In genomic region chr13:26308250-26308649, GRCh38 we compare ENCODE assay signal across 2 cellular contexts.
TF ChIP-seq lines count a peak whose summit lies in the region.

No MANE protein-coding gene starts in this region.

TF ChIP-seq in HepG2, 621 proteins besides CTCF, POLR2A, EP300 and RAD21:
- no peak for TF ChIP-seq ZEB1 (IDR thresholded peaks at IDR 0.05; ENCODE audit: insufficient replicate concordance, low read depth)
- peak; percentile 85 for TF ChIP-seq ZNF629 (CRISPR knock-in tag; conservative IDR thresholded peaks at IDR 0.05)
- peak; percentile 42; the same call in 1 of the 2 replicates for TF ChIP-seq ZMYM3 (CRISPR knock-in tag; IDR thresholded peaks at IDR 0.05)
- TF ChIP-seq MAFF (IDR thresholded peaks at IDR 0.05; ENCODE audit: low read depth, low read length), result no peak
TF ChIP-seq in HepG2: peak in this region for 2.

TF ChIP-seq in H1, 55 proteins besides CTCF, POLR2A, EP300 and RAD21:
- TF ChIP-seq CTBP2 (IDR thresholded peaks at IDR 0.05; ENCODE audit: borderline replicate concordance, insufficient read depth, insufficient read length, low read length) (no peak), KDM1A (IDR thresholded peaks at IDR 0.05; ENCODE audit: borderline replicate concordance, low read length) (0 out of 2 replicates have a peak, but pooled peaks have one; percentile 12)
